In genomic region chr13:25180795-25181537, GRCh38 we compare ENCODE assay signal across 12 cellular contexts. TPM values are rescaled to one million over a fixed set of nuclear protein-coding genes. Genes with fewer than 3 reads are reported as not detected.
DNase-seq lines count a peak whose midpoint lies in the region; ATAC-seq and TF ChIP-seq lines count a peak whose summit lies in the region.
"Had no signal": no experiment of that assay in that cellular context is flagged by ENCODE, and none has a peak within 500 bp of the region (broad histone marks: within the 10 kb centered on the region; RNA-seq: fewer than 3 reads in every experiment).

No MANE protein-coding gene starts in this region.

- no peak overlapping the region for H3K4me2 ChIP-seq in GM23338

- CTCF ChIA-PET in activated CD8-positive, alpha-beta memory T cell treated with anti-CD3 and anti-CD28 coated beads, Interleukin-2, amount 10 ng/mL, durations not matched to agents 7 days and 5 days (lab: Charles Lee) = no interaction called here
- CTCF ChIA-PET in activated CD8-positive, alpha-beta T cell treated with anti-CD3 and anti-CD28 coated beads for 36 hours (lab: Charles Lee) = no interaction called here

- H3K4me1 ChIP-seq in GM23338 (ENCODE audit: insufficient read depth) = peaks cover 8% of the 10 kb centered on the region; the same call in 1 of the 2 replicates

- H3K9me2 ChIP-seq in GM23338 (ENCODE audit: insufficient read depth) = peaks cover 10% of the 10 kb centered on the region; the same call in 1 of the 2 replicates

- no peaks in the 10 kb centered on the region for H3F3A ChIP-seq in GM23338 (replicated peaks; ENCODE audit: low read depth)

- H3K36me3 ChIP-seq in GM23338 (ENCODE audit: insufficient read depth) = no peaks in the 10 kb centered on the region

- peak overlapping the region; percentile 91 for H2AFZ ChIP-seq in GM23338

- H3K27me3 Mint-ChIP-seq in GM23338 (ENCODE audit: insufficient read depth, low read depth, poor library complexity) (peaks cover 5% of the 10 kb centered on the region), neural crest cell (ENCODE audit: low read depth) (peaks cover 5% of the 10 kb centered on the region), immature natural killer cell (ENCODE audit: low read depth in 3 of 3) (peaks cover 6 to 11% (median 10%) of the 10 kb centered on the region in 3 donors)
- peaks cover 59% of the 10 kb centered on the region for H3K27me3 Mint-ChIP-seq in activated CD8-positive, alpha-beta memory T cell treated with anti-CD3 and anti-CD28 coated beads, Interleukin-2, amount 10 ng/mL, durations not matched to agents 7 days and 5 days
- peaks cover 28% of the 10 kb centered on the region for H3K27me3 Mint-ChIP-seq in activated CD8-positive, alpha-beta T cell treated with anti-CD3 and anti-CD28 coated beads for 36 hours

- no peaks in the 10 kb centered on the region for H3K79me2 ChIP-seq in GM23338 (replicated peaks; ENCODE audit: insufficient read depth)

- no peak overlapping the region for H3K4me3 ChIP-seq in GM23338
- H3K4me3 ChIP-seq: K562 had no signal

- ATAC-seq in GM18867 (IDR thresholded peaks at IDR 0.05; ENCODE audit: unreplicated experiment) = peak; percentile 64
- ATAC-seq in GM23338 = peak; percentile 35; the same call in 1 of the 3 replicates
- peak; percentile 43 for ATAC-seq in HG03469 (IDR thresholded peaks at IDR 0.05; ENCODE audit: unreplicated experiment)
- no peak for ATAC-seq in activated CD8-positive, alpha-beta memory T cell treated with anti-CD3 and anti-CD28 coated beads, Interleukin-2, amount 10 ng/mL, durations not matched to agents 7 days and 5 days
- no peak for ATAC-seq in activated CD8-positive, alpha-beta T cell treated with anti-CD3 and anti-CD28 coated beads for 36 hours
- ATAC-seq: K562; natural killer cell treated with Interleukin-12 subunit alpha and Interleukin-12 subunit beta and Interleukin-15 and Interleukin-18, amount 100 ng/mL, for 72 hours had no signal

- intact Hi-C loops in activated CD8-positive, alpha-beta T cell treated with anti-CD3 and anti-CD28 coated beads for 36 hours (cut with micrococcal nuclease) = no loop called here

- H3K4me1 Mint-ChIP-seq in GM23338 (peaks cover 15% of the 10 kb centered on the region), neural crest cell (peaks cover 29% of the 10 kb centered on the region), immature natural killer cell (no peaks in the 10 kb centered on the region)
- H3K4me1 Mint-ChIP-seq in activated CD8-positive, alpha-beta memory T cell treated with anti-CD3 and anti-CD28 coated beads, Interleukin-2, amount 10 ng/mL, durations not matched to agents 7 days and 5 days = peaks cover 2% of the 10 kb centered on the region
- no peaks in the 10 kb centered on the region for H3K4me1 Mint-ChIP-seq in activated CD8-positive, alpha-beta T cell treated with anti-CD3 and anti-CD28 coated beads for 36 hours (ENCODE audit: low read depth)

- POLR2A ChIA-PET in activated CD8-positive, alpha-beta T cell treated with anti-CD3 and anti-CD28 coated beads for 36 hours (lab: Charles Lee) = interaction anchor here (0.6 kb wide), 1 partner anchor 82 kb away, joined by 4 read pairs; no protein-coding TSS in a partner anchor

- H3K27me3 ChIP-seq in GM23338 (ENCODE audit: insufficient read depth) = no peaks in the 10 kb centered on the region

- H3K36me3 Mint-ChIP-seq in GM23338 (ENCODE audit: low read depth) (no peaks in the 10 kb centered on the region), neural crest cell (ENCODE audit: low read depth) (no peaks in the 10 kb centered on the region), immature natural killer cell (no peaks in the 10 kb centered on the region)
- H3K36me3 Mint-ChIP-seq in activated CD8-positive, alpha-beta memory T cell treated with anti-CD3 and anti-CD28 coated beads, Interleukin-2, amount 10 ng/mL, durations not matched to agents 7 days and 5 days = no peaks in the 10 kb centered on the region
- no peaks in the 10 kb centered on the region for H3K36me3 Mint-ChIP-seq in activated CD8-positive, alpha-beta T cell treated with anti-CD3 and anti-CD28 coated beads for 36 hours (ENCODE audit: low read depth)

- no peak overlapping the region for H3K27ac ChIP-seq in GM23338 (ENCODE audit: low read depth)

- H4K20me1 ChIP-seq in GM23338 (replicated peaks; ENCODE audit: insufficient read depth) = no peaks in the 10 kb centered on the region

- no peak overlapping the region for H3K27ac Mint-ChIP-seq in GM23338
- H3K27ac Mint-ChIP-seq in neural crest cell (ENCODE audit: unreplicated experiment) = peak overlapping the region; percentile 41
- H3K27ac Mint-ChIP-seq in activated CD8-positive, alpha-beta memory T cell treated with anti-CD3 and anti-CD28 coated beads, Interleukin-2, amount 10 ng/mL, durations not matched to agents 7 days and 5 days = no peak overlapping the region
- H3K27ac Mint-ChIP-seq in immature natural killer cell = no peak overlapping the region
- no peak overlapping the region for H3K27ac Mint-ChIP-seq in activated CD8-positive, alpha-beta T cell treated with anti-CD3 and anti-CD28 coated beads for 36 hours
- H3K27ac Mint-ChIP-seq: natural killer cell treated with Interleukin-12 subunit alpha and Interleukin-12 subunit beta and Interleukin-15 and Interleukin-18, amount 100 ng/mL, for 72 hours had no signal

- DNase-seq in GM23338 (ENCODE audit: low spot score) = no peak
- no peak for DNase-seq in neural crest cell (ENCODE audit: low read depth, low spot score)
- no peak for DNase-seq in activated CD8-positive, alpha-beta memory T cell treated with anti-CD3 and anti-CD28 coated beads, Interleukin-2, amount 10 ng/mL, durations not matched to agents 7 days and 5 days
- no peak for DNase-seq in immature natural killer cell
- DNase-seq in activated CD8-positive, alpha-beta T cell treated with anti-CD3 and anti-CD28 coated beads for 36 hours = no peak
- DNase-seq in activated gamma-delta T cell treated with Interleukin-2 at 50 U/mL for 16 hours = no peak
- DNase-seq: RPMI8226 had no signal

- H3K4me3 Mint-ChIP-seq in GM23338 = no peak overlapping the region
- H3K4me3 Mint-ChIP-seq in neural crest cell = no peak overlapping the region
- no peak overlapping the region for H3K4me3 Mint-ChIP-seq in activated CD8-positive, alpha-beta memory T cell treated with anti-CD3 and anti-CD28 coated beads, Interleukin-2, amount 10 ng/mL, durations not matched to agents 7 days and 5 days
- H3K4me3 Mint-ChIP-seq in immature natural killer cell = no peak overlapping the region
- no peak overlapping the region for H3K4me3 Mint-ChIP-seq in activated CD8-positive, alpha-beta T cell treated with anti-CD3 and anti-CD28 coated beads for 36 hours
- H3K4me3 Mint-ChIP-seq: natural killer cell treated with Interleukin-12 subunit alpha and Interleukin-12 subunit beta and Interleukin-15 and Interleukin-18, amount 100 ng/mL, for 72 hours had no signal

- H3K9me3 Mint-ChIP-seq in GM23338 (no peaks in the 10 kb centered on the region), neural crest cell (peaks cover 4% of the 10 kb centered on the region), immature natural killer cell (peaks cover 0 to 14% (median 4%) of the 10 kb centered on the region in 6 donors)
- H3K9me3 Mint-ChIP-seq in activated CD8-positive, alpha-beta memory T cell treated with anti-CD3 and anti-CD28 coated beads, Interleukin-2, amount 10 ng/mL, durations not matched to agents 7 days and 5 days (ENCODE audit: low read depth) = no peaks in the 10 kb centered on the region
- H3K9me3 Mint-ChIP-seq in activated CD8-positive, alpha-beta T cell treated with anti-CD3 and anti-CD28 coated beads for 36 hours = peaks cover 2% of the 10 kb centered on the region
- H3K9me3 Mint-ChIP-seq: natural killer cell treated with Interleukin-12 subunit alpha and Interleukin-12 subunit beta and Interleukin-15 and Interleukin-18, amount 100 ng/mL, for 72 hours had no signal

- TF ChIP-seq CTCF in GM23338 (conservative IDR thresholded peaks at IDR 0.05; ENCODE audit: low read depth in 2 of 2) = no peak
- TF ChIP-seq CTCF in neural crest cell (conservative IDR thresholded peaks at IDR 0.05) = no peak
- no peak for TF ChIP-seq CTCF in activated CD8-positive, alpha-beta T cell treated with anti-CD3 and anti-CD28 coated beads for 36 hours (IDR thresholded peaks at IDR 0.05)

TF ChIP-seq in GM23338, 12 proteins besides CTCF, POLR2A, EP300 and RAD21 (continues in another document):
- no peak for TF ChIP-seq NANOG (IDR thresholded peaks at IDR 0.05; ENCODE audit: borderline replicate concordance)
- no peak for TF ChIP-seq EZH2phosphoT487 (IDR thresholded peaks at IDR 0.05; ENCODE audit: unreplicated experiment)
- no peak for TF ChIP-seq REST (IDR thresholded peaks at IDR 0.05; ENCODE audit: unreplicated experiment)
- TF ChIP-seq ZNF114 (CRISPR knock-in tag; IDR thresholded peaks at IDR 0.05) = no peak
- TF ChIP-seq JUNB (IDR thresholded peaks at IDR 0.05; ENCODE audit: unreplicated experiment) = no peak

RNA-seq across cellular contexts. Expression of gene AMER2, which starts 8.9 kb away (rescaled TPM):
- total RNA-seq in GM23338 (2014; rRNA removed; shearing (Covaris generic)) = 0.62 and 0.76 TPM in 2 replicates
- polyA plus RNA-seq in GM23338 (2016; fragmentation: Nextera tagmentation; extraction: Ambion mirVana) (0.23 and 0.31 TPM in 2 replicates), immature natural killer cell (not detected)
- total RNA-seq in neural crest cell = 3.9 and 4.1 TPM in 2 replicates
- not detected for total RNA-seq in activated CD8-positive, alpha-beta memory T cell treated with anti-CD3 and anti-CD28 coated beads, Interleukin-2, amount 10 ng/mL, durations not matched to agents 7 days and 5 days
- total RNA-seq in activated CD8-positive, alpha-beta T cell treated with anti-CD3 and anti-CD28 coated beads for 36 hours = not detected
- total RNA-seq: glomerular endothelial cell; K562; natural killer cell treated with Interleukin-12 subunit alpha and Interleukin-12 subunit beta and Interleukin-15 and Interleukin-18, amount 100 ng/mL, for 72 hours had no signal
- polyA plus RNA-seq: K562 had no signal

Comparison
In these comparisons a context has a peak if more than half of its experiments do, and no peak if none do; other contexts are left out.
1. ATAC-seq: peak in GM18867 (single experiment), GM23338 (single experiment) and HG03469 (single experiment); none in activated CD8-positive, alpha-beta memory T cell treated with anti-CD3 and anti-CD28 coated beads, Interleukin-2, amount 10 ng/mL, durations not matched to agents 7 days and 5 days (single experiment) and activated CD8-positive, alpha-beta T cell treated with anti-CD3 and anti-CD28 coated beads for 36 hours (single experiment).